Comparison of ENCODE assay signal across 1 cellular context in genomic region chr12:100959481-100959880, GRCh38.
TF ChIP-seq lines count a peak whose summit lies in the region.

No MANE protein-coding gene starts in this region.

TF ChIP-seq in SK-N-SH, 30 proteins besides CTCF, POLR2A, EP300 and RAD21 (continued from another document):
- TF ChIP-seq POLR2AphosphoS5 (IDR thresholded peaks at IDR 0.05; ENCODE audit: low read depth, low read length) (no peak), GABPA (IDR thresholded peaks at IDR 0.05; ENCODE audit: low read depth) (no peak), USF1 (IDR thresholded peaks at IDR 0.05; ENCODE audit: borderline replicate concordance, low read depth) (no peak)
